Comparison of ENCODE assay signal across 2 cellular contexts in the genomic region with DNA sequence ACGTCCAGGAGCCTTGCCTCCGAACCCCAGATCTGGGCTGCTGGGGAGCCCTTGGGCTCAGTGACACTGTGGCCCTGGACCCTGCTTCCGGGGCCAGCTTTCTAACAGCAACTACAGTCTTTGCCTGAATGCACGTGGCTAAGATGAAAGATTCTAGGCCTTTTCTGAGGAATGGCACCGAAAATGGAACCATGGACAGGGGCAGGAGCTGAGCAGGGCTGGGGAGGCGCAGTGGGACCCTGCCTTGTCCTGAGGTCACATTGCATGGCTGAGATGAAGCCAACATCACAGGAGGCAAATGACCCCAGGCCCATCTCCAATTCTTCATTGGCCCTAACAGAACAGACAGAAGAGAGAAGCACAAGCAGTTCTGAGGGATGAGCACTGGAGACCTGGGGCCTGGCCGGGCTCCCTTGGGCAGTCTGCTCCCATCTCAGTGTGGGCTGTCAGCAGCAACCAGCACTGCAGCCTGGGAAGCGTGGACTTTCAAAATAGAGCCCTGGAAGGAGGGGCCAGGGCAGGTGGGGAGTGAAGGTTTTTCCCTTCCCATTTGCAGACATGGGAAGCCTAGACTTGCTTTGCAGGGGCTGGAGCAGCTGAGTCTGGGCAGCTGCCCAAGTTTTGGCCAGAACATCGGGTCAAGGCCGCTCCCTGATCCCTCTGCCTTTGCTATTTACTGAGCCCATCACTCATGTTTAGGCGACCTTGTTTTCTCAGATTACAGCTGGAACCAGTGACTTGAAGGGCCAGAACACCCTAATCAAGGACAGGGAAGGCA.
TF ChIP-seq lines count a peak whose summit lies in the region.

No MANE protein-coding gene starts in this region.

TF ChIP-seq in A549, 52 proteins besides CTCF, POLR2A, EP300 and RAD21 (continued from another document):
- TF ChIP-seq ZFP36 (IDR thresholded peaks at IDR 0.05; ENCODE audit: borderline replicate concordance, partially characterized antibody) = no peak
- TF ChIP-seq JUN (IDR thresholded peaks at IDR 0.05) = no peak

TF ChIP-seq in GM23338, 12 proteins besides CTCF, POLR2A, EP300 and RAD21 (continued from another document):
- TF ChIP-seq, protein P1, sequence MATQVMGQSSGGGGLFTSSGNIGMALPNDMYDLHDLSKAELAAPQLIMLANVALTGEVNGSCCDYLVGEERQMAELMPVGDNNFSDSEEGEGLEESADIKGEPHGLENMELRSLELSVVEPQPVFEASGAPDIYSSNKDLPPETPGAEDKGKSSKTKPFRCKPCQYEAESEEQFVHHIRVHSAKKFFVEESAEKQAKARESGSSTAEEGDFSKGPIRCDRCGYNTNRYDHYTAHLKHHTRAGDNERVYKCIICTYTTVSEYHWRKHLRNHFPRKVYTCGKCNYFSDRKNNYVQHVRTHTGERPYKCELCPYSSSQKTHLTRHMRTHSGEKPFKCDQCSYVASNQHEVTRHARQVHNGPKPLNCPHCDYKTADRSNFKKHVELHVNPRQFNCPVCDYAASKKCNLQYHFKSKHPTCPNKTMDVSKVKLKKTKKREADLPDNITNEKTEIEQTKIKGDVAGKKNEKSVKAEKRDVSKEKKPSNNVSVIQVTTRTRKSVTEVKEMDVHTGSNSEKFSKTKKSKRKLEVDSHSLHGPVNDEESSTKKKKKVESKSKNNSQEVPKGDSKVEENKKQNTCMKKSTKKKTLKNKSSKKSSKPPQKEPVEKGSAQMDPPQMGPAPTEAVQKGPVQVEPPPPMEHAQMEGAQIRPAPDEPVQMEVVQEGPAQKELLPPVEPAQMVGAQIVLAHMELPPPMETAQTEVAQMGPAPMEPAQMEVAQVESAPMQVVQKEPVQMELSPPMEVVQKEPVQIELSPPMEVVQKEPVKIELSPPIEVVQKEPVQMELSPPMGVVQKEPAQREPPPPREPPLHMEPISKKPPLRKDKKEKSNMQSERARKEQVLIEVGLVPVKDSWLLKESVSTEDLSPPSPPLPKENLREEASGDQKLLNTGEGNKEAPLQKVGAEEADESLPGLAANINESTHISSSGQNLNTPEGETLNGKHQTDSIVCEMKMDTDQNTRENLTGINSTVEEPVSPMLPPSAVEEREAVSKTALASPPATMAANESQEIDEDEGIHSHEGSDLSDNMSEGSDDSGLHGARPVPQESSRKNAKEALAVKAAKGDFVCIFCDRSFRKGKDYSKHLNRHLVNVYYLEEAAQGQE (IDR thresholded peaks at IDR 0.05; ENCODE audit: unreplicated experiment) = peak; percentile 36
